In the genomic region with DNA sequence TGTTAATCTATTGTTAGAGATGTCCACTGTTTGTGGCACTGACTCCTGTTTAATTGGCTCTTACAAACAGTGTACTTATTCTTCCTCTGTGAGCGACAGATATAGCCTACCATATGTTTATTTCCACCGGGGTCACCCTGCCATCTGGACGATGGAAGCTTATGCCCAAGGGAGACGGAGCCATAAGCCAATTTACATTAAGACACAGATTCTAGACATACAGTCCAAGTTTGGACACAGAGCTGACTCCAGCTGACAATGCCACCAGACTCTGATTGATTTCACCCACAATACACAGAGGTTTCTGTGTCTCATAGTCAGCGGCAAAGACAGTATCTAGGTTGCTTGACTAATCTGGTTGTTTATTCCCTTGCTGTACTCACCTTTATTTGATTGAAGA, we compare ENCODE assay signal across 21 cellular contexts.
A peak's percentile ranks its signal among the peaks of the same experiment; 100 is the strongest.
DNase-seq lines count a peak whose midpoint lies in the region; TF ChIP-seq lines count a peak whose summit lies in the region.
"Had no signal": no experiment of that assay in that cellular context is flagged by ENCODE, and none has a peak within 500 bp of the region (broad histone marks: within the 10 kb centered on the region; RNA-seq: fewer than 3 reads in every experiment).

No MANE protein-coding gene starts in this region.

- no peak for TF ChIP-seq EP300 in ovary (IDR thresholded peaks at IDR 0.05)

- TF ChIP-seq CTCF in ovary (IDR thresholded peaks at IDR 0.05) (no peak), dorsolateral prefrontal cortex (IDR thresholded peaks at IDR 0.05 in 54 of 56, conservative IDR thresholded peaks at IDR 0.05 in 2 of 56; ENCODE audit: low read depth in 1 of 56, partially characterized antibody in 56 of 56) (no peak)

- no peak overlapping the region for H3K4me3 ChIP-seq in ovary
- no peak overlapping the region for H3K4me3 ChIP-seq in dorsolateral prefrontal cortex
- H3K4me3 ChIP-seq: GM12878, GM23248 had no signal

- H3K36me3 ChIP-seq in ovary = no peaks in the 10 kb centered on the region

- 90 to 96% (median 92%) methylated on average over 5 of the region's 5 CpGs for WGBS in ovary, 3 donors

- no peaks in the 10 kb centered on the region for H3K27me3 ChIP-seq in ovary
- H3K27me3 ChIP-seq in dorsolateral prefrontal cortex = peaks cover 0 to 6% (median 0%) of the 10 kb centered on the region in 45 donors

- no peaks in the 10 kb centered on the region for H3K9me3 ChIP-seq in ovary

- TF ChIP-seq POLR2A in ovary (IDR thresholded peaks at IDR 0.05) = no peak

- peak; percentile 61 for DNase-seq in NCI-H2171 treated with DMSO at 0.1 percent for 48 hours (lab: John Stamatoyannopoulos, UW)
- DNase-seq in NCI-H2171 (lab: John Stamatoyannopoulos, UW) = no peak
- peak; percentile 93 for DNase-seq in NCI-H524 treated with DMSO at 0.1 percent for 48 hours (lab: John Stamatoyannopoulos, UW)
- DNase-seq in cerebellum (ENCODE audit: low spot score) = peak; percentile 9
- DNase-seq in ovary = no peak
- DNase-seq in dorsolateral prefrontal cortex = no peak
- DNase-seq in HK-2 (ENCODE audit: unreplicated experiment) = no peak
- no peak for DNase-seq in NCI-H748 (lab: John Stamatoyannopoulos, UW; ENCODE audit: unreplicated experiment)
- DNase-seq: 8988T, DMS79 treated with DMSO at 0.1 percent for 48 hours, GM23248, H9, HFFc6, KBM-7, NCI-H1092, NCI-H1436 treated with DMSO at 0.1 percent for 48 hours, NCI-H2029 treated with DMSO at 0.1 percent for 48 hours, OCI-M1, Right ventricle myocardium superior had no signal

- H3K4me1 ChIP-seq in ovary (ENCODE audit: insufficient read depth) = peaks cover 1% of the 10 kb centered on the region

- no peak overlapping the region for H3K27ac ChIP-seq in ovary
- no peak overlapping the region for H3K27ac ChIP-seq in dorsolateral prefrontal cortex
- H3K27ac ChIP-seq: GM23248, HL-60 had no signal

- intact Hi-C loops in ovary (cut with DNase I) = no loop called here
- intact Hi-C loops in dorsolateral prefrontal cortex (cut with DNase I) = no loop called here

Comparison
In these comparisons a context has a peak if more than half of its experiments do, and no peak if none do; other contexts are left out.
1. DNase-seq: peak in NCI-H2171 treated with DMSO at 0.1 percent for 48 hours (single experiment), NCI-H524 treated with DMSO at 0.1 percent for 48 hours (single experiment) and cerebellum (single experiment); none in NCI-H2171 (single experiment), ovary (0 of 5), dorsolateral prefrontal cortex (0 of 10), HK-2 (single experiment) and NCI-H748 (single experiment).